1 cellular context compared by ENCODE assay signal in the genomic region with DNA sequence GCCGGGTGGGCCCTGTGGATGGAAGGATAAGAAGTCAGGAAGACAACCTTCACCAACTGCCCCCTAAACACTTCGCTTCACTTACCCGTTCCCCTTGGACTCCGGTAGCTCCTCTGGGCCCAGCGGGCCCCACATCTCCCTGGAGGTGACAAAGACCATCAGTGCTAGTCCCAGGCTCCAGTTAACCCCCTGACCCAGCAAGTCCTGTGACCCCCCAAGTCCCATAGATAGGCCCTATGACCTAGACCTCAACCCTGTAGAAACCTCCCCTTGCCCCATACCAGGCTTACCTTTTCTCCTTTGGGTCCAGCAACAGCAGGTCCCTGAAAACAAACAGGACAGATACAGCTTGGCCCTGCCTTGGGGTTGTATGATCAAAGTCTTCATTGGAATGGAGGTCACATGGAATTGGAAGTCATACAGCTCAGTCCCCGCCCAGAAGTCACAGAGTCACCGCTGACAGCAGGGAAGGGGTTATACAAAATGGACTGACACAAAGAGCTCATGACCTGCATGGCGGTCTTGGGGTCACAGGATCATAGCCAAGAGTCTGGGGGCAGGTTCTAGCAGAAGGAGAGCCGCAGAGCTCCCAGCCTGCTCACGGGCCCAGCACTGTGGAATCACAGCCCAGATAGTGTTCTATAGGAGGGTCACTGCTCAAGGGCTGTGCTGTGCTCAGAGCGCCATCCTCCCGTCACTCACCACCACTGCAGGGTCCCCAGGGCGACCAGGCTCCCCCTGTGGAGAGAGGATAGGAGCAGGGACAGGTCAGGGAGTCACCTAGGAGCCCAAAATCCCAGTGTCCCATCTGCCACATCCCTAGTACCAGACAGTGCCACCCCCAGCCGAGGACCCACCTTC.
TF ChIP-seq lines count a peak whose summit lies in the region.

No MANE protein-coding gene starts in this region.

TF ChIP-seq in IMR-90, 13 proteins besides CTCF, POLR2A, EP300 and RAD21:
- TF ChIP-seq MAZ (IDR thresholded peaks at IDR 0.05; ENCODE audit: borderline replicate concordance, low read depth, low read length), result no peak
- TF ChIP-seq RCOR1 (IDR thresholded peaks at IDR 0.05; ENCODE audit: insufficient replicate concordance, low read length), result no peak
- no peak for TF ChIP-seq CEBPB (IDR thresholded peaks at IDR 0.05; ENCODE audit: low read depth, low read length)
- no peak for TF ChIP-seq NFE2L2 (IDR thresholded peaks at IDR 0.05; ENCODE audit: low read depth, low read length)
- TF ChIP-seq, protein P1, sequence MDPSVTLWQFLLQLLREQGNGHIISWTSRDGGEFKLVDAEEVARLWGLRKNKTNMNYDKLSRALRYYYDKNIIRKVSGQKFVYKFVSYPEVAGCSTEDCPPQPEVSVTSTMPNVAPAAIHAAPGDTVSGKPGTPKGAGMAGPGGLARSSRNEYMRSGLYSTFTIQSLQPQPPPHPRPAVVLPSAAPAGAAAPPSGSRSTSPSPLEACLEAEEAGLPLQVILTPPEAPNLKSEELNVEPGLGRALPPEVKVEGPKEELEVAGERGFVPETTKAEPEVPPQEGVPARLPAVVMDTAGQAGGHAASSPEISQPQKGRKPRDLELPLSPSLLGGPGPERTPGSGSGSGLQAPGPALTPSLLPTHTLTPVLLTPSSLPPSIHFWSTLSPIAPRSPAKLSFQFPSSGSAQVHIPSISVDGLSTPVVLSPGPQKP (IDR thresholded peaks at IDR 0.05; ENCODE audit: borderline replicate concordance, low read depth, low read length), result no peak
- no peak for TF ChIP-seq CHD1 (IDR thresholded peaks at IDR 0.05; ENCODE audit: low read depth, low read length)
- TF ChIP-seq MAFK (IDR thresholded peaks at IDR 0.05; ENCODE audit: low read depth, low read length), result no peak
- TF ChIP-seq, protein P2, sequence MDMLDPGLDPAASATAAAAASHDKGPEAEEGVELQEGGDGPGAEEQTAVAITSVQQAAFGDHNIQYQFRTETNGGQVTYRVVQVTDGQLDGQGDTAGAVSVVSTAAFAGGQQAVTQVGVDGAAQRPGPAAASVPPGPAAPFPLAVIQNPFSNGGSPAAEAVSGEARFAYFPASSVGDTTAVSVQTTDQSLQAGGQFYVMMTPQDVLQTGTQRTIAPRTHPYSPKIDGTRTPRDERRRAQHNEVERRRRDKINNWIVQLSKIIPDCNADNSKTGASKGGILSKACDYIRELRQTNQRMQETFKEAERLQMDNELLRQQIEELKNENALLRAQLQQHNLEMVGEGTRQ (IDR thresholded peaks at IDR 0.05; ENCODE audit: low read depth, low read length), result no peak
- no peak for TF ChIP-seq MXI1 (IDR thresholded peaks at IDR 0.05; ENCODE audit: borderline replicate concordance, low read depth, low read length)
- no peak for TF ChIP-seq BHLHE40 (IDR thresholded peaks at IDR 0.05; ENCODE audit: low read depth, low read length)
- no peak for TF ChIP-seq RFX5 (IDR thresholded peaks at IDR 0.05; ENCODE audit: low read depth, low read length)
- TF ChIP-seq FOS (IDR thresholded peaks at IDR 0.05; ENCODE audit: low read depth, low read length), result no peak
TF ChIP-seq in IMR-90: peak in this region for 0.
